ENCODE assay signal across 2 cellular contexts in the genomic region with DNA sequence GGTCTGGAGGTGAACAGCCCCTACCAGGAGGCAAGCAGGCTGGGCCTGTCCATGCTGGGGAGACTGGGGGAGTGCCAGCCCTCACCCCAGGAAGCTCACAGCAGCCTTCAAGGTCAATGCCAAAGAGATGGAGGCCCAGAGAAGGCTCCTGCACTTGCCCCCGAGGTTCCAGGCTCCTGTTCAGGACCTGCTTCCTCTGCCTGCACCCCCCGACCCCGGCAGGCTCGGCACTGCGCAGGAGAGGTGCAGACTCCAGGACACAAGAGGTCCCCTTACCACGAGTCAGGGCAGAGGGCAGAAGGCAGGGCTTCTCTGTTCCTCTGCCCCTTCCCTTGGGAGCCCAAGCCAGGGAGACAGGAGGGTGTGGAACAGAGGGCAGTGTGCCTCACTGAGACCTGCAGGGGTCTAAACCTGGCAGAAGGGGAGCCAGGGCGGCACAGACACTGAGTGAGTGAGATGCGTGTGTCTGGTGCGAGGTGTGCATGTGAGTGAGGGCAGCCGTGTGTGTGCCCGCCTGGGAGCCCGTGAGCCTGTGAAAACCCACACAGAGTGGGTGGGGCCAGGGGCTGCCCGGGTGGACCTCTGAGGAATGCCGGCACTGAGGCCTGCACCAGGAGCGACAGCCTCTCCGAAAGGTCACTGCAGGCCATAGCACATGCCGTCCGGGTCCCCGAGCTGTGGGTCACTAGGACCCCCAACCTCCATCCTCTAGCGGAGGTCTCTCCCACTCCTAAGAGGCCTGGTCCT.
A peak's percentile ranks its signal among the peaks of the same experiment; 100 is the strongest.
TF ChIP-seq lines count a peak whose summit lies in the region.

No MANE protein-coding gene starts in this region.

TF ChIP-seq in HEK293, 187 proteins besides CTCF, POLR2A, EP300 and RAD21:
- TF ChIP-seq ZNF600 (tag by site-specific recombination; IDR thresholded peaks at IDR 0.05) = 0 out of 2 replicates have a peak, but pooled peaks have one; percentile 15
- TF ChIP-seq KLF9 (tag by site-specific recombination; IDR thresholded peaks at IDR 0.05; ENCODE audit: low read depth) = no peak

TF ChIP-seq in WTC11, 78 proteins besides CTCF, POLR2A, EP300 and RAD21 (continued from another document):
- TF ChIP-seq IRF2 (CRISPR knock-in tag; IDR thresholded peaks at IDR 0.05; ENCODE audit: borderline replicate concordance, low read depth) = no peak
- no peak for TF ChIP-seq CBFB (CRISPR knock-in tag; IDR thresholded peaks at IDR 0.05; ENCODE audit: low read depth)
- TF ChIP-seq TCF7 (CRISPR knock-in tag; IDR thresholded peaks at IDR 0.05; ENCODE audit: low read depth) = no peak
- TF ChIP-seq TP53 (CRISPR knock-in tag; IDR thresholded peaks at IDR 0.05) = no peak
TF ChIP-seq in WTC11: peak in this region for 0.
